1 cellular context compared by ENCODE assay signal in the genomic region with DNA sequence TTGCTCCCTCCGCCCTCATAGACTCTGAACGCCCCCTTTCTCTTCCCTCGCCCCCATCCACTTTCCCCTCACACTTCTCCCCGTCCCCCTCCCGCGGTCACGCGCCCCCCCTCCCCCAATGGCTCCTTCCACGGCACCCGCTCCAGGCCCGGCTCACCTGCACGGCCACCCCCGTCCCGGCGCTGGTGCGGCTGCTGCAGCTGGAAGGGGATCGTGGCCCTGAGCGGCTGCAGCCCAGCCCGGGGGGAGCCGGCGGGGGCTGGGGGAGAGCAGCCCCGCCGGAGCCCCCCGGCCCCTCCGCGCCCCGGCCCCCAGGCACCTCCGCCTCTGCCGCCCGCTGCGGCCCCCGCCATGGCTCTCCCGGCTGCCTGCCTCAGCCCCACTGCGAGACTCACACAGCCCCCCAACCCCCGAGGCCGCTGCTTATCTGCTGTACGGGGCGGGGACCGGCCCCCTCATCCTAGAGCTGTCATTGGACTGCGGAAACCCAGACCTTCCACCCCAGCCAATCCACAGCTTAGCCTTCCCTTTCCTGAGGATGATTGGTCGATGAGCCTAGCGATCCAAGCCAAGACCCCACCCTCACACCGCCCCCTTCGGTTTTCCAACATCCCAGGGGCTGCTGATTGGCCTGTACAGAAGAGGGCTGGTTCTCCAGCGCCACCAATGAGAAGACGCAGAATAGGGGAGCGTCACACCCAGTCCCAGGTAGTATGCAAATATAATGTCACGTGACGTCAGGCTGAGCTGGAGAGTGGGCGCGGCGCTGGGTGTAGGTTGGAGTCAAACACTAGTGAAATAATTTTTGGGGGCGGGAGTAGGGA.
A peak's percentile ranks its signal among the peaks of the same experiment; 100 is the strongest.
TF ChIP-seq lines count a peak whose summit lies in the region.

A gene with protein sequence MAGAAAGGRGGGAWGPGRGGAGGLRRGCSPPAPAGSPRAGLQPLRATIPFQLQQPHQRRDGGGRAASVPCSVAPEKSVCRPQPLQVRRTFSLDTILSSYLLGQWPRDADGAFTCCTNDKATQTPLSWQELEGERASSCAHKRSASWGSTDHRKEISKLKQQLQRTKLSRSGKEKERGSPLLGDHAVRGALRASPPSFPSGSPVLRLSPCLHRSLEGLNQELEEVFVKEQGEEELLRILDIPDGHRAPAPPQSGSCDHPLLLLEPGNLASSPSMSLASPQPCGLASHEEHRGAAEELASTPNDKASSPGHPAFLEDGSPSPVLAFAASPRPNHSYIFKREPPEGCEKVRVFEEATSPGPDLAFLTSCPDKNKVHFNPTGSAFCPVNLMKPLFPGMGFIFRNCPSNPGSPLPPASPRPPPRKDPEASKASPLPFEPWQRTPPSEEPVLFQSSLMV (minus strand): TSS at position 397 of the 824 bp plus-strand sequence. CDS start 44 bp downstream, at position 353.

TF ChIP-seq in K562, 482 proteins besides CTCF, POLR2A, EP300 and RAD21 (continued from another document and continues in another):
- TF ChIP-seq, protein P1, sequence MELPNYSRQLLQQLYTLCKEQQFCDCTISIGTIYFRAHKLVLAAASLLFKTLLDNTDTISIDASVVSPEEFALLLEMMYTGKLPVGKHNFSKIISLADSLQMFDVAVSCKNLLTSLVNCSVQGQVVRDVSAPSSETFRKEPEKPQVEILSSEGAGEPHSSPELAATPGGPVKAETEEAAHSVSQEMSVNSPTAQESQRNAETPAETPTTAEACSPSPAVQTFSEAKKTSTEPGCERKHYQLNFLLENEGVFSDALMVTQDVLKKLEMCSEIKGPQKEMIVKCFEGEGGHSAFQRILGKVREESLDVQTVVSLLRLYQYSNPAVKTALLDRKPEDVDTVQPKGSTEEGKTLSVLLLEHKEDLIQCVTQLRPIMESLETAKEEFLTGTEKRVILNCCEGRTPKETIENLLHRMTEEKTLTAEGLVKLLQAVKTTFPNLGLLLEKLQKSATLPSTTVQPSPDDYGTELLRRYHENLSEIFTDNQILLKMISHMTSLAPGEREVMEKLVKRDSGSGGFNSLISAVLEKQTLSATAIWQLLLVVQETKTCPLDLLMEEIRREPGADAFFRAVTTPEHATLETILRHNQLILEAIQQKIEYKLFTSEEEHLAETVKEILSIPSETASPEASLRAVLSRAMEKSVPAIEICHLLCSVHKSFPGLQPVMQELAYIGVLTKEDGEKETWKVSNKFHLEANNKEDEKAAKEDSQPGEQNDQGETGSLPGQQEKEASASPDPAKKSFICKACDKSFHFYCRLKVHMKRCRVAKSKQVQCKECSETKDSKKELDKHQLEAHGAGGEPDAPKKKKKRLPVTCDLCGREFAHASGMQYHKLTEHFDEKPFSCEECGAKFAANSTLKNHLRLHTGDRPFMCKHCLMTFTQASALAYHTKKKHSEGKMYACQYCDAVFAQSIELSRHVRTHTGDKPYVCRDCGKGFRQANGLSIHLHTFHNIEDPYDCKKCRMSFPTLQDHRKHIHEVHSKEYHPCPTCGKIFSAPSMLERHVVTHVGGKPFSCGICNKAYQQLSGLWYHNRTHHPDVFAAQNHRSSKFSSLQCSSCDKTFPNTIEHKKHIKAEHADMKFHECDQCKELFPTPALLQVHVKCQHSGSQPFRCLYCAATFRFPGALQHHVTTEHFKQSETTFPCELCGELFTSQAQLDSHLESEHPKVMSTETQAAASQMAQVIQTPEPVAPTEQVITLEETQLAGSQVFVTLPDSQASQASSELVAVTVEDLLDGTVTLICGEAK (IDR thresholded peaks at IDR 0.05), result no peak
- TF ChIP-seq, protein P1 (CRISPR knock-in tag; IDR thresholded peaks at IDR 0.05), result no peak
- TF ChIP-seq EHMT2 (IDR thresholded peaks at IDR 0.05), result no peak
- TF ChIP-seq, protein P2, sequence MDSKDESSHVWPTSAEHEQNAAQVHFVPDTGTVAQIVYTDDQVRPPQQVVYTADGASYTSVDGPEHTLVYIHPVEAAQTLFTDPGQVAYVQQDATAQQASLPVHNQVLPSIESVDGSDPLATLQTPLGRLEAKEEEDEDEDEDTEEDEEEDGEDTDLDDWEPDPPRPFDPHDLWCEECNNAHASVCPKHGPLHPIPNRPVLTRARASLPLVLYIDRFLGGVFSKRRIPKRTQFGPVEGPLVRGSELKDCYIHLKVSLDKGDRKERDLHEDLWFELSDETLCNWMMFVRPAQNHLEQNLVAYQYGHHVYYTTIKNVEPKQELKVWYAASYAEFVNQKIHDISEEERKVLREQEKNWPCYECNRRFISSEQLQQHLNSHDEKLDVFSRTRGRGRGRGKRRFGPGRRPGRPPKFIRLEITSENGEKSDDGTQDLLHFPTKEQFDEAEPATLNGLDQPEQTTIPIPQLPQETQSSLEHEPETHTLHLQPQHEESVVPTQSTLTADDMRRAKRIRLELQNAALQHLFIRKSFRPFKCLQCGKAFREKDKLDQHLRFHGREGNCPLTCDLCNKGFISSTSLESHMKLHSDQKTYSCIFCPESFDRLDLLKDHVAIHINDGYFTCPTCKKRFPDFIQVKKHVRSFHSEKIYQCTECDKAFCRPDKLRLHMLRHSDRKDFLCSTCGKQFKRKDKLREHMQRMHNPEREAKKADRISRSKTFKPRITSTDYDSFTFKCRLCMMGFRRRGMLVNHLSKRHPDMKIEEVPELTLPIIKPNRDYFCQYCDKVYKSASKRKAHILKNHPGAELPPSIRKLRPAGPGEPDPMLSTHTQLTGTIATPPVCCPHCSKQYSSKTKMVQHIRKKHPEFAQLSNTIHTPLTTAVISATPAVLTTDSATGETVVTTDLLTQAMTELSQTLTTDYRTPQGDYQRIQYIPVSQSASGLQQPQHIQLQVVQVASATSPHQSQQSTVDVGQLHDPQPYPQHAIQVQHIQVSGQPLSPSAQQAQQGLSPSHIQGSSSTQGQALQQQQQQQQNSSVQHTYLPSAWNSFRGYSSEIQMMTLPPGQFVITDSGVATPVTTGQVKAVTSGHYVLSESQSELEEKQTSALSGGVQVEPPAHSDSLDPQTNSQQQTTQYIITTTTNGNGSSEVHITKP (IDR thresholded peaks at IDR 0.05; ENCODE audit: partially characterized antibody), result peak; percentile 22
- TF ChIP-seq TEAD1 (CRISPR knock-in tag; IDR thresholded peaks at IDR 0.05), result no peak
- peak; percentile 91 for TF ChIP-seq KDM5B (IDR thresholded peaks at IDR 0.05; ENCODE audit: insufficient replicate concordance, low read depth, low read length)
- TF ChIP-seq PCBP1 (IDR thresholded peaks at IDR 0.05; ENCODE audit: low read depth, low read length, poor library complexity, severe bottlenecking), result no peak
- TF ChIP-seq ZNF384 (IDR thresholded peaks at IDR 0.05; ENCODE audit: low read depth, low read length), result no peak
- TF ChIP-seq KDM1A (IDR thresholded peaks at IDR 0.05), result no peak
- TF ChIP-seq ZNF143 (CRISPR knock-in tag; IDR thresholded peaks at IDR 0.05), result no peak
- TF ChIP-seq SRSF3 (IDR thresholded peaks at IDR 0.05; ENCODE audit: insufficient read depth, low read length), result no peak
- TF ChIP-seq, protein P3, sequence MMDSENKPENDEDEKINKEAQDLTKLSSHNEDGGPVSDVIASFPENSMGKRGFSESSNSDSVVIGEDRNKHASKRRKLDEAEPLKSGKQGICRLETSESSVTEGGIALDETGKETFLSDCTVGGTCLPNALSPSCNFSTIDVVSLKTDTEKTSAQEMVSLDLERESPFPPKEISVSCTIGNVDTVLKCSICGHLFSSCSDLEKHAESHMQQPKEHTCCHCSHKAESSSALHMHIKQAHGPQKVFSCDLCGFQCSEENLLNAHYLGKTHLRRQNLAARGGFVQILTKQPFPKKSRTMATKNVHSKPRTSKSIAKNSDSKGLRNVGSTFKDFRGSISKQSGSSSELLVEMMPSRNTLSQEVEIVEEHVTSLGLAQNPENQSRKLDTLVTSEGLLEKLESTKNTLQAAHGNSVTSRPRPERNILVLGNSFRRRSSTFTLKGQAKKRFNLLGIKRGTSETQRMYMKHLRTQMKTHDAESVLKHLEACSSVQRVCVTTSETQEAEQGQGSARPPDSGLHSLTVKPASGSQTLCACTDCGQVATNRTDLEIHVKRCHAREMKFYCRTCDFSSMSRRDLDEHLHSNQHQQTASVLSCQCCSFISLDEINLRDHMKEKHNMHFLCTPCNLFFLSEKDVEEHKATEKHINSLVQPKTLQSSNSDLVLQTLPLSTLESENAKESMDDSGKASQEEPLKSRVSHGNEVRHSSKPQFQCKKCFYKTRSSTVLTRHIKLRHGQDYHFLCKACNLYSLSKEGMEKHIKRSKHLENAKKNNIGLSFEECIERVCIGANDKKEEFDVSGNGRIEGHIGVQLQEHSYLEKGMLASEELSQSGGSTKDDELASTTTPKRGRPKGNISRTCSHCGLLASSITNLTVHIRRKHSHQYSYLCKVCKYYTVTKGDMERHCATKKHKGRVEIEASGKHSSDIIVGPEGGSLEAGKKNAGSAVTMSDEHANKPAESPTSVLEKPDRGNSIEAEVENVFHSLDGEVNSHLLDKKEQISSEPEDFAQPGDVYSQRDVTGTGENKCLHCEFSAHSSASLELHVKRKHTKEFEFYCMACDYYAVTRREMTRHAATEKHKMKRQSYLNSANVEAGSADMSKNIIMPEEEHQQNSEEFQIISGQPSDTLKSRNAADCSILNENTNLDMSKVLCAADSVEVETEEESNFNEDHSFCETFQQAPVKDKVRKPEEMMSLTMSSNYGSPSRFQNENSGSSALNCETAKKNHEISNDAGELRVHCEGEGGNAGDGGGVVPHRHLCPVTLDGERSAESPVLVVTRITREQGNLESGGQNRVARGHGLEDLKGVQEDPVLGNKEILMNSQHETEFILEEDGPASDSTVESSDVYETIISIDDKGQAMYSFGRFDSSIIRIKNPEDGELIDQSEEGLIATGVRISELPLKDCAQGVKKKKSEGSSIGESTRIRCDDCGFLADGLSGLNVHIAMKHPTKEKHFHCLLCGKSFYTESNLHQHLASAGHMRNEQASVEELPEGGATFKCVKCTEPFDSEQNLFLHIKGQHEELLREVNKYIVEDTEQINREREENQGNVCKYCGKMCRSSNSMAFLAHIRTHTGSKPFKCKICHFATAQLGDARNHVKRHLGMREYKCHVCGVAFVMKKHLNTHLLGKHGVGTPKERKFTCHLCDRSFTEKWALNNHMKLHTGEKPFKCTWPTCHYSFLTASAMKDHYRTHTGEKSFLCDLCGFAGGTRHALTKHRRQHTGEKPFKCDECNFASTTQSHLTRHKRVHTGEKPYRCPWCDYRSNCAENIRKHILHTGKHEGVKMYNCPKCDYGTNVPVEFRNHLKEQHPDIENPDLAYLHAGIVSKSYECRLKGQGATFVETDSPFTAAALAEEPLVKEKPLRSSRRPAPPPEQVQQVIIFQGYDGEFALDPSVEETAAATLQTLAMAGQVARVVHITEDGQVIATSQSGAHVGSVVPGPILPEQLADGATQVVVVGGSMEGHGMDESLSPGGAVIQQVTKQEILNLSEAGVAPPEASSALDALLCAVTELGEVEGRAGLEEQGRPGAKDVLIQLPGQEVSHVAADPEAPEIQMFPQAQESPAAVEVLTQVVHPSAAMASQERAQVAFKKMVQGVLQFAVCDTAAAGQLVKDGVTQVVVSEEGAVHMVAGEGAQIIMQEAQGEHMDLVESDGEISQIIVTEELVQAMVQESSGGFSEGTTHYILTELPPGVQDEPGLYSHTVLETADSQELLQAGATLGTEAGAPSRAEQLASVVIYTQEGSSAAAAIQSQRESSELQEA (IDR thresholded peaks at IDR 0.05; ENCODE audit: low read depth), result no peak
- TF ChIP-seq, protein P4, sequence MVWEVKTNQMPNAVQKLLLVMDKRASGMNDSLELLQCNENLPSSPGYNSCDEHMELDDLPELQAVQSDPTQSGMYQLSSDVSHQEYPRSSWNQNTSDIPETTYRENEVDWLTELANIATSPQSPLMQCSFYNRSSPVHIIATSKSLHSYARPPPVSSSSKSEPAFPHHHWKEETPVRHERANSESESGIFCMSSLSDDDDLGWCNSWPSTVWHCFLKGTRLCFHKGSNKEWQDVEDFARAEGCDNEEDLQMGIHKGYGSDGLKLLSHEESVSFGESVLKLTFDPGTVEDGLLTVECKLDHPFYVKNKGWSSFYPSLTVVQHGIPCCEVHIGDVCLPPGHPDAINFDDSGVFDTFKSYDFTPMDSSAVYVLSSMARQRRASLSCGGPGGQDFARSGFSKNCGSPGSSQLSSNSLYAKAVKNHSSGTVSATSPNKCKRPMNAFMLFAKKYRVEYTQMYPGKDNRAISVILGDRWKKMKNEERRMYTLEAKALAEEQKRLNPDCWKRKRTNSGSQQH (CRISPR knock-in tag; IDR thresholded peaks at IDR 0.05), result no peak
- TF ChIP-seq SIRT6 (IDR thresholded peaks at IDR 0.05; ENCODE audit: low read depth, low read length), result no peak
- TF ChIP-seq WHSC1 (IDR thresholded peaks at IDR 0.05; ENCODE audit: low read length), result no peak
- TF ChIP-seq ZNF830 (CRISPR knock-in tag; IDR thresholded peaks at IDR 0.05), result no peak
- TF ChIP-seq CREM (IDR thresholded peaks at IDR 0.05; ENCODE audit: low read depth), result peak; percentile 79
- TF ChIP-seq TRIM24 (IDR thresholded peaks at IDR 0.05), result no peak
- TF ChIP-seq RBM15 (IDR thresholded peaks at IDR 0.05; ENCODE audit: insufficient read depth, low read length), result no peak
- no peak for TF ChIP-seq TRIM28 (IDR thresholded peaks at IDR 0.05)
- TF ChIP-seq RB1 (IDR thresholded peaks at IDR 0.05; ENCODE audit: low read depth), result 0 out of 2 replicates have a peak, but pooled peaks have one; percentile 40
- TF ChIP-seq, protein P5, sequence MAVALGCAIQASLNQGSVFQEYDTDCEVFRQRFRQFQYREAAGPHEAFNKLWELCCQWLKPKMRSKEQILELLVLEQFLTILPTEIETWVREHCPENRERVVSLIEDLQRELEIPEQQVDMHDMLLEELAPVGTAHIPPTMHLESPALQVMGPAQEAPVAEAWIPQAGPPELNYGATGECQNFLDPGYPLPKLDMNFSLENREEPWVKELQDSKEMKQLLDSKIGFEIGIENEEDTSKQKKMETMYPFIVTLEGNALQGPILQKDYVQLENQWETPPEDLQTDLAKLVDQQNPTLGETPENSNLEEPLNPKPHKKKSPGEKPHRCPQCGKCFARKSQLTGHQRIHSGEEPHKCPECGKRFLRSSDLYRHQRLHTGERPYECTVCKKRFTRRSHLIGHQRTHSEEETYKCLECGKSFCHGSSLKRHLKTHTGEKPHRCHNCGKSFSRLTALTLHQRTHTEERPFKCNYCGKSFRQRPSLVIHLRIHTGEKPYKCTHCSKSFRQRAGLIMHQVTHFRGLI (CRISPR knock-in tag; IDR thresholded peaks at IDR 0.05), result no peak
